In the genomic region with DNA sequence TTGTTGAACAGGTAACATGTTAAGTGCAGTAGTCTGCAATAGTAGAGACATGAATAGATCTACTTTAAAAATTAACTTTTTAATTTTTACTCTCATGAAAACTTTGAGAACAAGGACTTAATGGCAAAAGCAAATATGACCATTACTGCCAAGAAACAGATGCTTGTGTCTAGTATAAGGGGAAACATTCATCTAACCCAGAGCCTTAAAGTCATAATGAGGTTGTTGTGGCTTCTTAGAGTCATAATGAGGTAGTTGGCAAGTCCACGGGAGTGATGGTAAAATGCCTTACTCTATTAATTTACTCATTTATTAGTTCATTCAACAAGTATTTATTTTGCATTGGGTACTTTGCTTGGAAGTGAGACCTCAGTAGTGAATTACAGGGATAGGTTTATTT, we compare ENCODE assay signal across 29 cellular contexts.
"Had no signal": no experiment of that assay in that cellular context is flagged by ENCODE, and none has a peak within 500 bp of the region (broad histone marks: within the 10 kb centered on the region; RNA-seq: fewer than 3 reads in every experiment).

No MANE protein-coding gene starts in this region.

- H3K9me3 Mint-ChIP-seq: stimulated activated naive B cell treated with anti-CD40 and anti-IgM and Interleukin-4, amounts not matched to agents 10 μg/mL and 1 μg/mL and 100 μg/mL, for 72 hours; stimulated activated naive CD8-positive, alpha-beta T cell treated with anti-CD3 and anti-CD28 coated beads, Interleukin-15, Interleukin-2, amounts not matched to agents 100 ng/mL and 50 ng/mL, for 24 hours had no signal

- H3K36me3 ChIP-seq: neural progenitor cell, ovary, right lobe of liver, sigmoid colon, stomach, thoracic aorta, thyroid gland, tibial nerve, upper lobe of left lung, vagina had no signal

- FAIRE-seq: small intestine, urothelium cell line had no signal

- H3K27me3 Mint-ChIP-seq: naive thymus-derived CD4-positive, alpha-beta T cell; progenitor cell of endocrine pancreas; stimulated activated naive B cell treated with anti-CD40 and anti-IgM and Interleukin-4, amounts not matched to agents 10 μg/mL and 1 μg/mL and 100 μg/mL, for 72 hours; stimulated activated naive CD8-positive, alpha-beta T cell treated with anti-CD3 and anti-CD28 coated beads, Interleukin-15, Interleukin-2, amounts not matched to agents 100 ng/mL and 50 ng/mL, for 24 hours had no signal

- H3K9ac ChIP-seq: neural progenitor cell, parathyroid adenoma had no signal

- H3K27ac ChIP-seq: neural progenitor cell, ovary, parathyroid adenoma, psoas muscle, sigmoid colon, stomach, thoracic aorta, thyroid gland, tibial nerve, upper lobe of left lung, vagina had no signal

- H3K4me3 ChIP-seq: neural progenitor cell, ovary, psoas muscle, right lobe of liver, sigmoid colon, stomach, thoracic aorta, thyroid gland, tibial nerve, upper lobe of left lung, vagina had no signal

- H3K27ac Mint-ChIP-seq: naive thymus-derived CD4-positive, alpha-beta T cell; nephron; neural progenitor cell; progenitor cell of endocrine pancreas; stimulated activated naive B cell treated with anti-CD40 and anti-IgM and Interleukin-4, amounts not matched to agents 10 μg/mL and 1 μg/mL and 100 μg/mL, for 72 hours; stimulated activated naive CD8-positive, alpha-beta T cell treated with anti-CD3 and anti-CD28 coated beads, Interleukin-15, Interleukin-2, amounts not matched to agents 100 ng/mL and 50 ng/mL, for 24 hours had no signal

- DNase-seq: naive thymus-derived CD4-positive, alpha-beta T cell; occipital lobe; ovary; posterior cingulate gyrus; psoas muscle; right cardiac atrium; right lobe of liver; sigmoid colon; small intestine; stimulated activated CD4-positive, alpha-beta T cell treated with anti-CD3 and anti-CD28 coated beads, Interleukin-15, amount 100 ng/mL, for 24 hours; stimulated activated CD4-positive, alpha-beta T cell treated with anti-CD3 and anti-CD28 coated beads, Interleukin-2, amount 100 ng/mL, for 24 hours; stimulated activated CD4-positive, alpha-beta T cell treated with anti-CD3 and anti-CD28 coated beads, Interleukin-2, amount 100 ng/mL, for 48 hours; stimulated activated CD4-positive, alpha-beta T cell treated with anti-CD3 and anti-CD28 coated beads, Interleukin-4, amount 100 ng/mL, for 4 hours; stimulated activated CD8-positive, alpha-beta memory T cell treated with anti-CD3 and anti-CD28 coated beads, Interleukin-4, amount 100 ng/mL, for 48 hours; stimulated activated naive B cell treated with anti-CD40 and anti-IgM and Interleukin-4, amounts not matched to agents 10 μg/mL and 1 μg/mL and 100 μg/mL, for 72 hours; stimulated activated naive CD4-positive, alpha-beta T cell treated with Interleukin-2 at 50 U/mL for 16 hours; stomach; thyroid gland; trophoblast cell; upper lobe of left lung had no signal

- H3K36me3 Mint-ChIP-seq: naive thymus-derived CD4-positive, alpha-beta T cell; stimulated activated naive B cell treated with anti-CD40 and anti-IgM and Interleukin-4, amounts not matched to agents 10 μg/mL and 1 μg/mL and 100 μg/mL, for 72 hours had no signal

- H3K4me1 ChIP-seq: neural progenitor cell, parathyroid adenoma, psoas muscle, sigmoid colon, thyroid gland, upper lobe of left lung, vagina had no signal

- H3K4me3 Mint-ChIP-seq: naive thymus-derived CD4-positive, alpha-beta T cell; nephron; neural progenitor cell; stimulated activated naive B cell treated with anti-CD40 and anti-IgM and Interleukin-4, amounts not matched to agents 10 μg/mL and 1 μg/mL and 100 μg/mL, for 72 hours; stimulated activated naive CD8-positive, alpha-beta T cell treated with anti-CD3 and anti-CD28 coated beads, Interleukin-15, Interleukin-2, amounts not matched to agents 100 ng/mL and 50 ng/mL, for 24 hours had no signal

- H3K4me2 ChIP-seq: neural progenitor cell had no signal

- H3K9me3 ChIP-seq: ovary, psoas muscle, right lobe of liver, sigmoid colon, stomach, thoracic aorta, thyroid gland, tibial nerve, upper lobe of left lung, vagina had no signal

- ATAC-seq: naive thymus-derived CD4-positive, alpha-beta T cell; psoas muscle; right cardiac atrium; right lobe of liver; stimulated activated naive B cell treated with anti-CD40 and anti-IgM and Interleukin-4, amounts not matched to agents 10 μg/mL and 1 μg/mL and 100 μg/mL, for 72 hours had no signal

- H3K79me2 ChIP-seq: parathyroid adenoma had no signal

- H2AFZ ChIP-seq: neural progenitor cell, parathyroid adenoma had no signal

- H3K4me1 Mint-ChIP-seq: nephron, neural progenitor cell had no signal

- H3K27me3 ChIP-seq: neural progenitor cell, ovary, right lobe of liver, sigmoid colon, stomach, thyroid gland, tibial nerve, upper lobe of left lung, vagina had no signal
